In the genomic region with DNA sequence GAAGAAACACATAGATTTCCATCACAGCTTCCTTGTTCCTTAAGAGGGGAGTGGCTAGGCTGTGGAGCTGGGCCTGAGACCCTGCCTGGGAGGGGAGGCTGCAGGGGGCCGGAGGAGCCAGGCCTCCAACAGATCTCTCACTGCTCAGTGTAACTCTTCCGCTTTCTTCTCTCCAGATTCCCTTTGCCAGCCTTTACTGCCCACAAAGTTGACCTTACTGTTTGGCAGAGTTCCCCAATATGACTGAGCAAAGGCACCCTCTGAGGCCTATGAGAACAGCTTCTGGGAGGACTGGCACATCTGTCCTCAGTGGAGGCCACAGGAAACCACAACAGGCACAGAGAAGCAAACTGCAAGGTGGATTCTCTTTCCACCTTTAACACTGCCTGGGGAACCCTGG, we compare ENCODE assay signal across 18 cellular contexts. TPM values are rescaled to one million over a fixed set of nuclear protein-coding genes. Genes with fewer than 3 reads are reported as not detected.
DNase-seq lines count a peak whose midpoint lies in the region; ATAC-seq, FAIRE-seq and TF ChIP-seq lines count a peak whose summit lies in the region.
"Had no signal": no experiment of that assay in that cellular context is flagged by ENCODE, and none has a peak within 500 bp of the region (broad histone marks: within the 10 kb centered on the region; RNA-seq: fewer than 3 reads in every experiment).

No MANE protein-coding gene starts in this region.

- peak; percentile 14 for ATAC-seq in left lung
- no peak for ATAC-seq in CD8-positive, alpha-beta T cell

- H3K36me3 Mint-ChIP-seq in CD8-positive, alpha-beta T cell = no peaks in the 10 kb centered on the region
- H3K36me3 Mint-ChIP-seq in Calu3 (ENCODE audit: insufficient read depth, unreplicated experiment) = no peaks in the 10 kb centered on the region
- H3K36me3 Mint-ChIP-seq: memory B cell had no signal

- H3K4me1 ChIP-seq in BLaER1 = peaks cover 28% of the 10 kb centered on the region
- peaks cover 0 to 21% of the 10 kb centered on the region in 2 donors for H3K4me1 ChIP-seq in left lung
- no peaks in the 10 kb centered on the region for H3K4me1 ChIP-seq in CD8-positive, alpha-beta T cell (ENCODE audit: insufficient read depth, low read length)
- peaks cover 3 to 8% of the 10 kb centered on the region in 2 donors for H3K4me1 ChIP-seq in small intestine (ENCODE audit: control insufficient read depth in 2 of 2, insufficient read depth in 1 of 2, low read depth in 1 of 2, low read length in 1 of 2)
- H3K4me1 ChIP-seq: pancreas had no signal

- no peak for FAIRE-seq in small intestine (lab: Jason Lieb, UNC)
- FAIRE-seq: bronchial epithelial cell, H54, pancreas had no signal

- peak overlapping the region; percentile 27 for H3K4me2 ChIP-seq in BLaER1

- H3K4me3 Mint-ChIP-seq in CD8-positive, alpha-beta T cell = no peak overlapping the region
- H3K4me3 Mint-ChIP-seq in Calu3 (ENCODE audit: low read depth, unreplicated experiment) = no peak overlapping the region
- H3K4me3 Mint-ChIP-seq: memory B cell had no signal

- peak; percentile 56 for DNase-seq in HT1080 (ENCODE audit: low read depth)
- DNase-seq in astrocyte of the hippocampus (ENCODE audit: low read depth, low spot score) = peak; percentile 51
- DNase-seq in left lung = no peak
- DNase-seq in CD8-positive, alpha-beta T cell = no peak
- DNase-seq in DMS153 (lab: John Stamatoyannopoulos, UW) = no peak
- DNase-seq in small intestine = no peak
- no peak for DNase-seq in Calu3
- DNase-seq: activated naive CD4-positive, alpha-beta T cell treated with Interleukin-2 at 50 U/mL for 16 hours; NCI-H1436 treated with DMSO at 0.1 percent for 48 hours; NCI-H526 treated with DMSO at 0.1 percent for 48 hours; pancreas; stimulated activated CD4-positive, alpha-beta T cell treated with anti-CD3 and anti-CD28 coated beads, Interleukin-1b, Interleukin-23, amount 100 ng/mL, for 48 hours had no signal

- no peaks in the 10 kb centered on the region for H3K36me3 ChIP-seq in BLaER1
- H3K36me3 ChIP-seq in left lung = no peaks in the 10 kb centered on the region
- no peaks in the 10 kb centered on the region for H3K36me3 ChIP-seq in CD8-positive, alpha-beta T cell (ENCODE audit: insufficient read depth, low read length)
- H3K36me3 ChIP-seq in small intestine (ENCODE audit: control insufficient read depth in 2 of 2, insufficient read depth in 2 of 2, low read length in 2 of 2) = no peaks in the 10 kb centered on the region
- H3K36me3 ChIP-seq: pancreas had no signal

- POLR2A ChIA-PET in CD8-positive, alpha-beta T cell (lab: Charles Lee) = no interaction called here

- no peaks in the 10 kb centered on the region for H3K9me3 Mint-ChIP-seq in CD8-positive, alpha-beta T cell
- H3K9me3 Mint-ChIP-seq in Calu3 (ENCODE audit: low read depth, unreplicated experiment) = no peaks in the 10 kb centered on the region
- H3K9me3 Mint-ChIP-seq: memory B cell had no signal

- H3K27me3 ChIP-seq in BLaER1 (no peaks in the 10 kb centered on the region), left lung (no peaks in the 10 kb centered on the region), small intestine (ENCODE audit: control insufficient read depth in 2 of 2, insufficient read depth in 2 of 2, low read length in 2 of 2) (no peaks in the 10 kb centered on the region)
- H3K27me3 ChIP-seq in CD8-positive, alpha-beta T cell (ENCODE audit: insufficient read depth, low read length) = no peaks in the 10 kb centered on the region
- H3K27me3 ChIP-seq: pancreas had no signal

- 77 to 83% (median 80%) methylated on average over 2 of the region's 2 CpGs for WGBS in small intestine, 3 donors

- H3K4me1 Mint-ChIP-seq in CD8-positive, alpha-beta T cell (ENCODE audit: low read depth) = peaks cover 5% of the 10 kb centered on the region
- H3K4me1 Mint-ChIP-seq in Calu3 (ENCODE audit: low read depth, unreplicated experiment) = peaks cover 21% of the 10 kb centered on the region
- H3K4me1 Mint-ChIP-seq: memory B cell had no signal

- no TSS peak for BruUV-seq in Calu3 (replicated peaks; lab: Mats Ljungman, UMichigan)

- no peak overlapping the region for H3K4me3 ChIP-seq in BLaER1
- H3K4me3 ChIP-seq in left lung = no peak overlapping the region
- H3K4me3 ChIP-seq in CD8-positive, alpha-beta T cell (ENCODE audit: low read depth, low read length) = no peak overlapping the region
- no peak overlapping the region for H3K4me3 ChIP-seq in small intestine (ENCODE audit: low read depth in 1 of 2, low read length in 2 of 2)
- H3K4me3 ChIP-seq: pancreas had no signal

- H3K9ac ChIP-seq in BLaER1 = no peak overlapping the region

- no peaks in the 10 kb centered on the region for H3K9me3 ChIP-seq in BLaER1
- no peaks in the 10 kb centered on the region for H3K9me3 ChIP-seq in left lung
- H3K9me3 ChIP-seq in CD8-positive, alpha-beta T cell (ENCODE audit: low read length) = no peaks in the 10 kb centered on the region
- H3K9me3 ChIP-seq in small intestine (ENCODE audit: control insufficient read depth, low read depth) = no peaks in the 10 kb centered on the region
- H3K9me3 ChIP-seq: pancreas had no signal

- H3K27ac ChIP-seq in BLaER1 (no peak overlapping the region), left lung (peak overlapping the region; percentile 35 to 41), small intestine (ENCODE audit: low read depth in 1 of 2, low read length in 1 of 2) (peak overlapping the region in 1 of 2 donors; percentile 18)
- no peak overlapping the region for H3K27ac ChIP-seq in CD8-positive, alpha-beta T cell (ENCODE audit: low read depth, low read length)
- H3K27ac ChIP-seq: epithelial cell of prostate, pancreas had no signal

- TF ChIP-seq CTCF in left lung (IDR thresholded peaks at IDR 0.05) (no peak), Calu3 (IDR thresholded peaks at IDR 0.05; ENCODE audit: unreplicated experiment) (no peak)
- TF ChIP-seq CTCF in CD8-positive, alpha-beta T cell (IDR thresholded peaks at IDR 0.05) = no peak

- no peak overlapping the region for H3K27ac Mint-ChIP-seq in CD8-positive, alpha-beta T cell
- no peak overlapping the region for H3K27ac Mint-ChIP-seq in Calu3 (ENCODE audit: unreplicated experiment)
- H3K27ac Mint-ChIP-seq: memory B cell had no signal

- intact Hi-C loops in left lung (cut with DNase I) (no loop called here), Calu3 (cut with micrococcal nuclease; ENCODE audit: unreplicated experiment) (no loop called here)
- intact Hi-C loops in CD8-positive, alpha-beta T cell (cut with DNase I, micrococcal nuclease) = no loop called here

- no peaks in the 10 kb centered on the region for H4K20me1 ChIP-seq in BLaER1

- CTCF ChIA-PET in CD8-positive, alpha-beta T cell (lab: Charles Lee) = no interaction called here
- CTCF ChIA-PET in Calu3 (lab: Charles Lee) = no interaction called here

- peaks cover 2% of the 10 kb centered on the region for H3K27me3 Mint-ChIP-seq in CD8-positive, alpha-beta T cell (ENCODE audit: low read depth)
- H3K27me3 Mint-ChIP-seq in Calu3 (ENCODE audit: unreplicated experiment) = peaks cover 81% of the 10 kb centered on the region

RNA-seq across cellular contexts. Expression of gene SLCO2A1, which starts 38.1 kb away (rescaled TPM):
- total RNA-seq in HT1080 (2014; rRNA removed; shearing (Covaris generic)) = 0.02 TPM in 1 of 2 replicates, not detected in the other
- 0.12 and 0.23 TPM in 2 replicates for polyA plus RNA-seq in HT1080 (2015; cell fraction: cytosol; rRNA removed)
- 0.30 and 0.32 TPM in 2 replicates for polyA plus RNA-seq in HT1080 (2015; cell fraction: nucleus; rRNA removed)
- total RNA-seq in left lung (100 to 1,000 TPM; 169 to 180 TPM), Calu3 (2022) (not detected in 2 replicates)
- not detected for total RNA-seq in CD8-positive, alpha-beta T cell
- 10 to 100 TPM in 1 of 3 donors, 1 to 10 TPM in 2; 1.6 to 36.7 (median 1.9) TPM for polyA plus RNA-seq in small intestine
- total RNA-seq: activated CD8-positive, alpha-beta memory T cell treated with anti-CD3 and anti-CD28 coated beads for 36 hours; bronchial epithelial cell had no signal

Comparison
In these comparisons a context has a peak if more than half of its experiments do, and no peak if none do; other contexts are left out.
1. H3K27ac ChIP-seq: peak in left lung (2 of 2); none in BLaER1 (single experiment) and CD8-positive, alpha-beta T cell (single experiment).
2. DNase-seq: peak in HT1080 (single experiment) and astrocyte of the hippocampus (single experiment); none in left lung (0 of 2), CD8-positive, alpha-beta T cell (0 of 7), DMS153 (single experiment), small intestine (single experiment) and Calu3 (single experiment).
3. RNA of gene SLCO2A1, which starts 38.1 kb away (total RNA-seq): 169 to 180 TPM in left lung; not detected in Calu3, 0.02 TPM in HT1080 and not detected in CD8-positive, alpha-beta T cell; every median in the first group is over 100 times any median in the second.